9 cellular contexts compared by ENCODE assay signal in genomic region chr10:69802424-69803161, GRCh38. TPM values are rescaled to one million over a fixed set of nuclear protein-coding genes. Genes with fewer than 3 reads are reported as not detected.
DNase-seq lines count a peak whose midpoint lies in the region; ATAC-seq and TF ChIP-seq lines count a peak whose summit lies in the region.
"Had no signal": no experiment of that assay in that cellular context is flagged by ENCODE, and none has a peak within 500 bp of the region (broad histone marks: within the 10 kb centered on the region; RNA-seq: fewer than 3 reads in every experiment).

No MANE protein-coding gene starts in this region.

- TF ChIP-seq EP300 in upper lobe of left lung (IDR thresholded peaks at IDR 0.05), result no peak

- ATAC-seq in left lung (peak; percentile 42), upper lobe of left lung (ENCODE audit: low FRiP score in 2 of 2) (peak in 1 of 2 donors; percentile 46), HG03354 (IDR thresholded peaks at IDR 0.05; ENCODE audit: poor library complexity, severe bottlenecking, unreplicated experiment) (no peak)

- WGBS in upper lobe of left lung, 2 donors, result 8 to 11% methylated on average over 23 to 33 of the region's 80 CpGs

- no peak overlapping the region for H3K4me3 Mint-ChIP-seq in activated naive CD4-positive, alpha-beta T cell treated with anti-CD3 and anti-CD28 coated beads, Interleukin-2, amount 10 ng/mL, durations not matched to agents 7 days and 5 days

- H3K9me3 Mint-ChIP-seq in activated naive CD4-positive, alpha-beta T cell treated with anti-CD3 and anti-CD28 coated beads, Interleukin-2, amount 10 ng/mL, durations not matched to agents 7 days and 5 days, result no peaks in the 10 kb centered on the region

- TF ChIP-seq CTCF in coronary artery (IDR thresholded peaks at IDR 0.05), result no peak
- TF ChIP-seq CTCF in left lung (IDR thresholded peaks at IDR 0.05), result no peak
- TF ChIP-seq CTCF in upper lobe of left lung (IDR thresholded peaks at IDR 0.05), result no peak

- H3K27ac ChIP-seq in coronary artery, result peak overlapping the region; percentile 3 to 83
- H3K27ac ChIP-seq in left lung, result peak overlapping the region in 1 of 2 donors; percentile 13
- H3K27ac ChIP-seq in upper lobe of left lung, result peak overlapping the region; percentile 31 to 71 (median 44)

- no peaks in the 10 kb centered on the region for H3K36me3 Mint-ChIP-seq in activated naive CD4-positive, alpha-beta T cell treated with anti-CD3 and anti-CD28 coated beads, Interleukin-2, amount 10 ng/mL, durations not matched to agents 7 days and 5 days
- H3K36me3 Mint-ChIP-seq: CD4-positive, CD25-positive, alpha-beta regulatory T cell had no signal

- peaks cover 13 to 18% of the 10 kb centered on the region in 2 donors for H3K4me1 ChIP-seq in left lung
- peaks cover 18 to 27% (median 21%) of the 10 kb centered on the region in 4 donors for H3K4me1 ChIP-seq in upper lobe of left lung

- peaks cover 14% of the 10 kb centered on the region for H3K4me1 Mint-ChIP-seq in activated naive CD4-positive, alpha-beta T cell treated with anti-CD3 and anti-CD28 coated beads, Interleukin-2, amount 10 ng/mL, durations not matched to agents 7 days and 5 days

- H3K27me3 Mint-ChIP-seq in activated naive CD4-positive, alpha-beta T cell treated with anti-CD3 and anti-CD28 coated beads, Interleukin-2, amount 10 ng/mL, durations not matched to agents 7 days and 5 days, result peaks cover 86% of the 10 kb centered on the region

- H3K27ac Mint-ChIP-seq in activated naive CD4-positive, alpha-beta T cell treated with anti-CD3 and anti-CD28 coated beads, Interleukin-2, amount 10 ng/mL, durations not matched to agents 7 days and 5 days, result no peak overlapping the region
- H3K27ac Mint-ChIP-seq: CD4-positive, CD25-positive, alpha-beta regulatory T cell had no signal

- peaks cover 8 to 66% of the 10 kb centered on the region in 2 donors for H3K27me3 ChIP-seq in left lung
- H3K27me3 ChIP-seq in upper lobe of left lung, result peaks cover 0 to 21% (median 10%) of the 10 kb centered on the region in 4 donors

- no peaks in the 10 kb centered on the region for H3K9me3 ChIP-seq in left lung
- H3K9me3 ChIP-seq in upper lobe of left lung, result no peaks in the 10 kb centered on the region

- CTCF ChIA-PET in activated naive CD4-positive, alpha-beta T cell treated with anti-CD3 and anti-CD28 coated beads, Interleukin-2, amount 10 ng/mL, durations not matched to agents 7 days and 5 days (lab: Charles Lee), result interaction anchor here (1.5 kb wide), 1 partner anchor 86 kb away, joined by 3 read pairs; no protein-coding TSS in a partner anchor

- no peak for TF ChIP-seq POLR2A in upper lobe of left lung (IDR thresholded peaks at IDR 0.05)

- H3K36me3 ChIP-seq in left lung (no peaks in the 10 kb centered on the region), upper lobe of left lung (no peaks in the 10 kb centered on the region)

- DNase-seq in NCI-H146 (lab: John Stamatoyannopoulos, UW) (peak; percentile 9), NCI-H146 treated with DMSO at 0.1 percent for 48 hours (lab: John Stamatoyannopoulos, UW; ENCODE audit: unreplicated experiment) (no peak), coronary artery (ENCODE audit: low spot score) (no peak), left lung (no peak), upper lobe of left lung (peak in 1 of 2 donors; percentile 88), NOMO-1 treated with DMSO at 0.1 percent for 48 hours (lab: John Stamatoyannopoulos, UW; ENCODE audit: unreplicated experiment) (no peak)
- DNase-seq in activated naive CD4-positive, alpha-beta T cell treated with anti-CD3 and anti-CD28 coated beads, Interleukin-2, amount 10 ng/mL, durations not matched to agents 7 days and 5 days, result no peak
- DNase-seq: CD4-positive, CD25-positive, alpha-beta regulatory T cell had no signal

- intact Hi-C loops in left lung (cut with DNase I), result loop anchor here in 1 of 2 donors (10.0 kb wide), 2 partner anchors 112 to 148 kb away; no protein-coding TSS in a partner anchor

- H3K4me3 ChIP-seq in coronary artery, result peak overlapping the region; percentile 79
- H3K4me3 ChIP-seq in left lung, result peak overlapping the region; percentile 26 to 39
- peak overlapping the region; percentile 18 to 53 (median 38) for H3K4me3 ChIP-seq in upper lobe of left lung

RNA-seq across cellular contexts. Expression of gene COL13A1, which starts 0.9 kb away (rescaled TPM):
- total RNA-seq in left lung (1 to 10 TPM; 2.1 to 4.0 TPM), upper lobe of left lung (10 to 100 TPM in 3 of 6 donors, 1 to 10 TPM in 3; 4.3 to 21.2 (median 10.4) TPM)
- total RNA-seq: CD4-positive, CD25-positive, alpha-beta regulatory T cell had no signal
